Comparison of ENCODE assay signal across 8 cellular contexts in the genomic region with DNA sequence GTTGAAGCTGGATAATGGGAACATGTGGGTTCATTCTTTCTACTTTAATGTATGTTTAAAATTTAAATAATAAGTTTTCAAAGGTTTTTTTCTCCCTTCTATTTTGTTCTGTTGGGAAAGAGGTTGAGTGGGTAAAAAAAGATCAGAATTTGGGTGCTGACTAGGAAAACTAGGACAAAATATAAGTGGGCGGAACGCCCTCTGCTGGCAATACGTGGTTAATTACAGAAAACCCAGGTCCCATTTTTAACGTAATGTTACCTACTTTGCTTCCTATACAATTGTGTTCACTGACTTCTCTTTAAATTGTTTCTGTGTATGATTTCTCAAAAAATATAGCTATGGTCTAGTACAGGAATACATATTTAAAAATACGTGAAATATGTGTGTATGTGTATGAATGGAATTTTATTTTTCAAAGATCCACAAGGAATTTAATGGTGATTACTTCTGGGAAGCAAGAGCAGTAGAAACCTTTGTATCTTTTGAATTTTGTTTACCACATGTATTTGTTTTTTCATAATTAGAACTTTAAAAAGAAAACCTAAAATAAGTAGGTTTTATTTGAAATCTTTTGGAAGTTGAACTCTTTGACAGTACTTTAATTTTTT. TPM values are rescaled to one million over a fixed set of nuclear protein-coding genes. Genes with fewer than 3 reads are reported as not detected.
DNase-seq lines count a peak whose midpoint lies in the region; ATAC-seq and TF ChIP-seq lines count a peak whose summit lies in the region.

No MANE protein-coding gene starts in this region.

- no peaks in the 10 kb centered on the region for H3K27me3 Mint-ChIP-seq in activated B cell treated with CpG ODN at 0.5 μM for 24 hours

- H3K4me3 Mint-ChIP-seq in activated B cell treated with CpG ODN at 0.5 μM for 24 hours = no peak overlapping the region

- CTCF ChIA-PET in activated B cell treated with CpG ODN at 0.5 μM for 24 hours (lab: Charles Lee) = interaction anchor here (0.6 to 2.5 kb wide), 13 partner anchors 9 to 794 kb away, joined by 3 to 42 read pairs (median 6); a partner anchor contains a TSS

- ATAC-seq in activated B cell treated with CpG ODN at 0.5 μM for 24 hours (ENCODE audit: low read depth) (peak; percentile 37), left lobe of liver (peak; percentile 84), HG03045 (IDR thresholded peaks at IDR 0.05; ENCODE audit: unreplicated experiment) (no peak)

- TF ChIP-seq CTCF in activated B cell treated with CpG ODN at 0.5 μM for 24 hours (IDR thresholded peaks at IDR 0.05) = peak; percentile 70

- POLR2A ChIA-PET in activated B cell treated with CpG ODN at 0.5 μM for 24 hours (lab: Charles Lee) = interaction anchor here (1.2 to 2.4 kb wide), 3 partner anchors 9 to 64 kb away, joined by 4 to 9 read pairs (median 6); a partner anchor contains a TSS

- no peak overlapping the region for H3K27ac Mint-ChIP-seq in activated B cell treated with CpG ODN at 0.5 μM for 24 hours

- no peaks in the 10 kb centered on the region for H3K9me3 Mint-ChIP-seq in activated B cell treated with CpG ODN at 0.5 μM for 24 hours

- DNase-seq in NCI-H2081 (lab: John Stamatoyannopoulos, UW) = peak; percentile 20 to 31
- DNase-seq in NCI-H2081 treated with DMSO at 0.1 percent for 48 hours (lab: John Stamatoyannopoulos, UW) = no peak
- DNase-seq in MV-4-11 (lab: John Stamatoyannopoulos, UW) = peak; percentile 50
- peak; percentile 23 for DNase-seq in activated B cell treated with CpG ODN at 0.5 μM for 24 hours
- DNase-seq in caudate nucleus (lab: John Stamatoyannopoulos, UW) = peak in 42 of 61 donors; percentile 0 to 65 (median 10)
- DNase-seq in left lobe of liver (ENCODE audit: low spot score) = peak; percentile 53
- peak; percentile 21 to 28 (median 23) for DNase-seq in stimulated activated CD4-positive, alpha-beta T cell treated with anti-CD3 and anti-CD28 coated beads, TNF-alpha, amount 100 ng/mL, for 4 hours (ENCODE audit: low read depth in 3 of 3)

- peaks cover 60% of the 10 kb centered on the region for H3K36me3 Mint-ChIP-seq in activated B cell treated with CpG ODN at 0.5 μM for 24 hours (ENCODE audit: low read depth)

- intact Hi-C loops in activated B cell treated with CpG ODN at 0.5 μM for 24 hours (cut with micrococcal nuclease) = loop anchor here (1.0 kb wide), 2 partner anchors 63 to 795 kb away; a partner anchor contains a TSS

- peaks cover 18% of the 10 kb centered on the region for H3K4me1 Mint-ChIP-seq in activated B cell treated with CpG ODN at 0.5 μM for 24 hours

- no peak overlapping the region for H3K27ac ChIP-seq in caudate nucleus (ENCODE audit: low read depth, low read length)

RNA-seq across cellular contexts. Expression of a gene that starts 8.7 kb away (rescaled TPM):
- total RNA-seq in activated B cell treated with CpG ODN at 0.5 μM for 24 hours = 31.8 and 35.0 TPM in 2 replicates
- 9.1 TPM for total RNA-seq in left lobe of liver

RNA-seq across cellular contexts. Expression of a gene that starts 8.8 kb away (rescaled TPM):
- total RNA-seq in activated B cell treated with CpG ODN at 0.5 μM for 24 hours = 11.4 and 16.0 TPM in 2 replicates
- total RNA-seq in left lobe of liver = 11.1 TPM

RNA-seq across cellular contexts. Expression of a gene that starts 48.9 kb away (rescaled TPM):
- 3.5 and 4.6 TPM in 2 replicates for total RNA-seq in activated B cell treated with CpG ODN at 0.5 μM for 24 hours
- total RNA-seq in left lobe of liver = 2.7 TPM
